In the genomic region with DNA sequence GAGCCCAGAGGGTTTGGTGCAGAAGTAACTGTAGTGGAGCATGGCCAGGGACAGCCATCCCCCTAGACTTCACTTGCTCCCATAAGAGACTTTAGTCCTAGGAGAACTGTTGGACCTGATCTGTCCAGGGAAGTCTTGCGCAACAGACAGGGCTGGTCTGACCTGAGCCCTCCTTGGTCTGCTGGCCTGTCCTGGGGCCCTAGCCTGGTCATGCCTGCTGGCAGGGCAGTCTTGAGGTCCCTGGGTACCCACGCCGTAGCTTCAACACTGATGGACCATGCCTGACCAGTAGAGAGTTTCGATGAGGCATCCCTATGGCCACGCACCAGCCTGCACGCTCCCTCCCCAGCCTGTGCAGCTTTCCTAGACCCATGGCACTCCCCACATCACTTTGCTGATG, we compare ENCODE assay signal across 30 cellular contexts.
"Had no signal": no experiment of that assay in that cellular context is flagged by ENCODE, and none has a peak within 500 bp of the region (broad histone marks: within the 10 kb centered on the region; RNA-seq: fewer than 3 reads in every experiment).

No MANE protein-coding gene starts in this region.

- H3K4me1 ChIP-seq: ascending aorta, body of pancreas, Peyer's patch had no signal

- H3K27me3 ChIP-seq: ascending aorta, body of pancreas, Peyer's patch had no signal

- ATAC-seq: activated CD8-positive, alpha-beta T cell treated with anti-CD3 and anti-CD28 coated beads, Interleukin-2, amount 10 ng/mL, durations not matched to agents 7 days and 5 days; activated naive CD4-positive, alpha-beta T cell treated with anti-CD3 and anti-CD28 coated beads, Interleukin-2, amount 50 U/mL, for 72 hours; activated naive CD8-positive, alpha-beta T cell treated with anti-CD3 and anti-CD28 coated beads, Interleukin-2, amount 50 U/mL, for 24 hours; body of pancreas; T-helper 17 cell; WTC11 had no signal

- H3K27ac ChIP-seq: ascending aorta, body of pancreas, KMS-11, Peyer's patch had no signal

- FAIRE-seq: bronchial epithelial cell had no signal

- H3K27ac Mint-ChIP-seq: activated CD8-positive, alpha-beta T cell treated with anti-CD3 and anti-CD28 coated beads, Interleukin-2, amount 10 ng/mL, durations not matched to agents 7 days and 5 days; activated naive CD8-positive, alpha-beta T cell treated with anti-CD3 and anti-CD28 coated beads, Interleukin-2, amount 50 U/mL, for 24 hours; activated T-helper 1 cell treated with anti-CD3 and anti-CD28 coated beads, Interleukin-12 subunit alpha, Interleukin-12 subunit beta, Interleukin-2, Interleukin-4 antibody, amounts not matched to agents 30 ng/mL and 10 ng/mL and 1 ng/mL, durations not matched to agents 14 hours and 24 hours and 36 hours; T-helper 17 cell; WTC11 had no signal

- H3K4me2 ChIP-seq: KMS-11 had no signal

- H3K4me3 ChIP-seq: ascending aorta, body of pancreas, Peyer's patch had no signal

- H3K9ac ChIP-seq: KMS-11 had no signal

- H3K4me3 Mint-ChIP-seq: activated CD8-positive, alpha-beta T cell treated with anti-CD3 and anti-CD28 coated beads, Interleukin-2, amount 10 ng/mL, durations not matched to agents 7 days and 5 days; activated naive CD8-positive, alpha-beta T cell treated with anti-CD3 and anti-CD28 coated beads, Interleukin-2, amount 50 U/mL, for 24 hours; activated T-helper 1 cell treated with anti-CD3 and anti-CD28 coated beads, Interleukin-12 subunit alpha, Interleukin-12 subunit beta, Interleukin-2, Interleukin-4 antibody, amounts not matched to agents 30 ng/mL and 10 ng/mL and 1 ng/mL, durations not matched to agents 14 hours and 24 hours and 36 hours; T-helper 17 cell; WTC11 had no signal

- DNase-seq: activated CD4-positive, alpha-beta T cell treated with anti-CD3 and anti-CD28 coated beads for 48 hours; activated CD4-positive, alpha-beta T cell treated with anti-CD3 and anti-CD28 coated beads, Interleukin-2, amount 50 U/mL, for 4 hours; activated CD4-positive, CD25-positive, alpha-beta regulatory T cell treated with anti-CD3 and anti-CD28 coated beads, Interleukin-2, amount 50 U/mL, for 72 hours; activated CD8-positive, alpha-beta memory T cell treated with anti-CD3 and anti-CD28 coated beads, Interleukin-2, amount 50 U/mL, for 48 hours; activated CD8-positive, alpha-beta T cell treated with anti-CD3 and anti-CD28 coated beads, Interleukin-2, amount 10 ng/mL, durations not matched to agents 7 days and 5 days; activated effector memory CD4-positive, alpha-beta T cell treated with Interleukin-2 at 50 U/mL for 16 hours; activated naive CD4-positive, alpha-beta T cell treated with Interleukin-2 at 50 U/mL for 16 hours; activated naive CD8-positive, alpha-beta T cell treated with anti-CD3 and anti-CD28 coated beads, Interleukin-2, amount 50 U/mL, for 24 hours; activated T-cell treated with anti-CD3 and anti-CD28 coated beads, Interleukin-2, amount 50 U/mL, for 1 hour; amniotic stem cell; body of pancreas; MV-4-11; NCI-H1092 treated with DMSO at 0.1 percent for 48 hours; NCI-H1417 treated with DMSO at 0.1 percent for 48 hours; NCI-H1694; NCI-H2029; NCI-H2107; NCI-H345; NCI-H510A; NCI-H69; SHP77 treated with DMSO at 0.1 percent for 48 hours; T-helper 17 cell; T-helper 9 cell had no signal

- H3K4me1 Mint-ChIP-seq: activated naive CD8-positive, alpha-beta T cell treated with anti-CD3 and anti-CD28 coated beads, Interleukin-2, amount 50 U/mL, for 24 hours; T-helper 17 cell; WTC11 had no signal

- H3K27me3 Mint-ChIP-seq: activated naive CD8-positive, alpha-beta T cell treated with anti-CD3 and anti-CD28 coated beads, Interleukin-2, amount 50 U/mL, for 24 hours; T-helper 17 cell had no signal
